20 cellular contexts compared by ENCODE assay signal in genomic region chr9:95120781-95121370, GRCh38.
A peak's percentile ranks its signal among the peaks of the same experiment; 100 is the strongest.
DNase-seq lines count a peak whose midpoint lies in the region; ATAC-seq and TF ChIP-seq lines count a peak whose summit lies in the region.
"Had no signal": no experiment of that assay in that cellular context is flagged by ENCODE, and none has a peak within 500 bp of the region (broad histone marks: within the 10 kb centered on the region; RNA-seq: fewer than 3 reads in every experiment).

No MANE protein-coding gene starts in this region.

- TF ChIP-seq CTCF in GM23338 (conservative IDR thresholded peaks at IDR 0.05; ENCODE audit: low read depth in 2 of 2) (no peak), VCaP (conservative IDR thresholded peaks at IDR 0.05) (no peak)

- H3K9me3 ChIP-seq in muscle layer of colon (ENCODE audit: low read length): no peaks in the 10 kb centered on the region
- no peaks in the 10 kb centered on the region for H3K9me3 ChIP-seq in SJCRH30 (replicated peaks)
- H3K9me3 ChIP-seq: MG63 had no signal

- no peak overlapping the region for H2AFZ ChIP-seq in GM23338
- H2AFZ ChIP-seq: PC-9 had no signal

- H3K4me3 ChIP-seq in GM23338: no peak overlapping the region
- no peak overlapping the region for H3K4me3 ChIP-seq in muscle layer of colon (ENCODE audit: low read depth in 1 of 2, low read length in 2 of 2)
- H3K4me3 ChIP-seq in SJCRH30: no peak overlapping the region
- H3K4me3 ChIP-seq: MG63, PC-9 had no signal

- H3K9me3 Mint-ChIP-seq in GM23338: no peaks in the 10 kb centered on the region

- no peaks in the 10 kb centered on the region for H3K27me3 ChIP-seq in GM23338 (ENCODE audit: insufficient read depth)
- H3K27me3 ChIP-seq in muscle layer of colon (ENCODE audit: control insufficient read depth in 1 of 2, insufficient read depth in 2 of 2, low read length in 2 of 2): no peaks in the 10 kb centered on the region
- no peaks in the 10 kb centered on the region for H3K27me3 ChIP-seq in SJCRH30
- H3K27me3 ChIP-seq: MG63 had no signal

- ATAC-seq in GM23338: no peak
- no peak for ATAC-seq in GM19463 (IDR thresholded peaks at IDR 0.05; ENCODE audit: unreplicated experiment)

- no peaks in the 10 kb centered on the region for H3K79me2 ChIP-seq in GM23338 (replicated peaks; ENCODE audit: insufficient read depth)

- peaks cover 49% of the 10 kb centered on the region for H3K4me1 Mint-ChIP-seq in GM23338

- DNase-seq in GM23338 (ENCODE audit: low spot score): no peak
- peak; percentile 61 for DNase-seq in cerebellar cortex (ENCODE audit: low spot score)
- no peak for DNase-seq in activated CD4-positive, alpha-beta T cell treated with anti-CD3 and anti-CD28 coated beads, Interleukin-2, amount 50 U/mL, for 4 hours
- DNase-seq in SJCRH30: no peak
- DNase-seq in NCI-H1105 treated with DMSO at 0.1 percent for 48 hours (lab: John Stamatoyannopoulos, UW): no peak
- DNase-seq: Calu3, DMS79 treated with DMSO at 0.1 percent for 48 hours, HCEC 1CT, IMR-90, KG1, MG63, NCI-H1694, NCI-H2029 treated with DMSO at 0.1 percent for 48 hours, NCI-H446 treated with DMSO at 0.1 percent for 48 hours, NCI-H526 treated with DMSO at 0.1 percent for 48 hours, PC-9, Right ventricle myocardium superior had no signal

- H3K4me3 Mint-ChIP-seq in GM23338: peak overlapping the region; percentile 8; the same call in 1 of the 3 replicates

- H3K27me3 Mint-ChIP-seq in GM23338 (ENCODE audit: insufficient read depth, low read depth, poor library complexity): peaks cover 8% of the 10 kb centered on the region

- no peaks in the 10 kb centered on the region for H3K36me3 Mint-ChIP-seq in GM23338 (ENCODE audit: low read depth)

- H3K9me2 ChIP-seq in GM23338 (ENCODE audit: insufficient read depth): no peaks in the 10 kb centered on the region

- no peak overlapping the region for H3K9ac ChIP-seq in muscle layer of colon (ENCODE audit: low read length)

- H3K36me3 ChIP-seq in GM23338 (ENCODE audit: insufficient read depth) (no peaks in the 10 kb centered on the region), muscle layer of colon (ENCODE audit: insufficient read depth, low read length) (no peaks in the 10 kb centered on the region), SJCRH30 (no peaks in the 10 kb centered on the region)
- H3K36me3 ChIP-seq: MG63 had no signal

- H3K4me1 ChIP-seq in GM23338 (ENCODE audit: insufficient read depth) (peaks cover 16% of the 10 kb centered on the region; the same call in 1 of the 2 replicates), muscle layer of colon (ENCODE audit: insufficient read depth, low read length) (peaks cover 25% of the 10 kb centered on the region), SJCRH30 (no peaks in the 10 kb centered on the region)

- peak overlapping the region; percentile 12; the same call in 1 of the 2 replicates for H3K27ac Mint-ChIP-seq in GM23338

- no peak overlapping the region for H3K4me2 ChIP-seq in GM23338
- H3K4me2 ChIP-seq: PC-9 had no signal

- H4K20me1 ChIP-seq in GM23338 (replicated peaks; ENCODE audit: insufficient read depth): no peaks in the 10 kb centered on the region

- no peaks in the 10 kb centered on the region for H3F3A ChIP-seq in GM23338 (replicated peaks; ENCODE audit: low read depth)

- H3K27ac ChIP-seq in GM23338 (ENCODE audit: low read depth) (no peak overlapping the region), VCaP (peak overlapping the region; percentile 53), muscle layer of colon (ENCODE audit: low read depth, low read length) (peak overlapping the region; percentile 1), SJCRH30 (no peak overlapping the region)
- H3K27ac ChIP-seq: PC-9 had no signal

TF ChIP-seq in GM23338, 12 proteins besides CTCF, POLR2A, EP300 and RAD21:
- no peak for TF ChIP-seq STAT1 (IDR thresholded peaks at IDR 0.05; ENCODE audit: unreplicated experiment)
- no peak for TF ChIP-seq EZH2phosphoT487 (IDR thresholded peaks at IDR 0.05; ENCODE audit: unreplicated experiment)
- TF ChIP-seq, protein P1, sequence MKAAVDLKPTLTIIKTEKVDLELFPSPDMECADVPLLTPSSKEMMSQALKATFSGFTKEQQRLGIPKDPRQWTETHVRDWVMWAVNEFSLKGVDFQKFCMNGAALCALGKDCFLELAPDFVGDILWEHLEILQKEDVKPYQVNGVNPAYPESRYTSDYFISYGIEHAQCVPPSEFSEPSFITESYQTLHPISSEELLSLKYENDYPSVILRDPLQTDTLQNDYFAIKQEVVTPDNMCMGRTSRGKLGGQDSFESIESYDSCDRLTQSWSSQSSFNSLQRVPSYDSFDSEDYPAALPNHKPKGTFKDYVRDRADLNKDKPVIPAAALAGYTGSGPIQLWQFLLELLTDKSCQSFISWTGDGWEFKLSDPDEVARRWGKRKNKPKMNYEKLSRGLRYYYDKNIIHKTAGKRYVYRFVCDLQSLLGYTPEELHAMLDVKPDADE (IDR thresholded peaks at IDR 0.05): no peak
- no peak for TF ChIP-seq CREB1 (CRISPR knock-in tag; IDR thresholded peaks at IDR 0.05; ENCODE audit: low read depth)
- TF ChIP-seq ZNF331 (CRISPR knock-in tag; IDR thresholded peaks at IDR 0.05; ENCODE audit: low read depth): no peak
- no peak for TF ChIP-seq ZNF114 (CRISPR knock-in tag; IDR thresholded peaks at IDR 0.05)
- TF ChIP-seq, protein P2, sequence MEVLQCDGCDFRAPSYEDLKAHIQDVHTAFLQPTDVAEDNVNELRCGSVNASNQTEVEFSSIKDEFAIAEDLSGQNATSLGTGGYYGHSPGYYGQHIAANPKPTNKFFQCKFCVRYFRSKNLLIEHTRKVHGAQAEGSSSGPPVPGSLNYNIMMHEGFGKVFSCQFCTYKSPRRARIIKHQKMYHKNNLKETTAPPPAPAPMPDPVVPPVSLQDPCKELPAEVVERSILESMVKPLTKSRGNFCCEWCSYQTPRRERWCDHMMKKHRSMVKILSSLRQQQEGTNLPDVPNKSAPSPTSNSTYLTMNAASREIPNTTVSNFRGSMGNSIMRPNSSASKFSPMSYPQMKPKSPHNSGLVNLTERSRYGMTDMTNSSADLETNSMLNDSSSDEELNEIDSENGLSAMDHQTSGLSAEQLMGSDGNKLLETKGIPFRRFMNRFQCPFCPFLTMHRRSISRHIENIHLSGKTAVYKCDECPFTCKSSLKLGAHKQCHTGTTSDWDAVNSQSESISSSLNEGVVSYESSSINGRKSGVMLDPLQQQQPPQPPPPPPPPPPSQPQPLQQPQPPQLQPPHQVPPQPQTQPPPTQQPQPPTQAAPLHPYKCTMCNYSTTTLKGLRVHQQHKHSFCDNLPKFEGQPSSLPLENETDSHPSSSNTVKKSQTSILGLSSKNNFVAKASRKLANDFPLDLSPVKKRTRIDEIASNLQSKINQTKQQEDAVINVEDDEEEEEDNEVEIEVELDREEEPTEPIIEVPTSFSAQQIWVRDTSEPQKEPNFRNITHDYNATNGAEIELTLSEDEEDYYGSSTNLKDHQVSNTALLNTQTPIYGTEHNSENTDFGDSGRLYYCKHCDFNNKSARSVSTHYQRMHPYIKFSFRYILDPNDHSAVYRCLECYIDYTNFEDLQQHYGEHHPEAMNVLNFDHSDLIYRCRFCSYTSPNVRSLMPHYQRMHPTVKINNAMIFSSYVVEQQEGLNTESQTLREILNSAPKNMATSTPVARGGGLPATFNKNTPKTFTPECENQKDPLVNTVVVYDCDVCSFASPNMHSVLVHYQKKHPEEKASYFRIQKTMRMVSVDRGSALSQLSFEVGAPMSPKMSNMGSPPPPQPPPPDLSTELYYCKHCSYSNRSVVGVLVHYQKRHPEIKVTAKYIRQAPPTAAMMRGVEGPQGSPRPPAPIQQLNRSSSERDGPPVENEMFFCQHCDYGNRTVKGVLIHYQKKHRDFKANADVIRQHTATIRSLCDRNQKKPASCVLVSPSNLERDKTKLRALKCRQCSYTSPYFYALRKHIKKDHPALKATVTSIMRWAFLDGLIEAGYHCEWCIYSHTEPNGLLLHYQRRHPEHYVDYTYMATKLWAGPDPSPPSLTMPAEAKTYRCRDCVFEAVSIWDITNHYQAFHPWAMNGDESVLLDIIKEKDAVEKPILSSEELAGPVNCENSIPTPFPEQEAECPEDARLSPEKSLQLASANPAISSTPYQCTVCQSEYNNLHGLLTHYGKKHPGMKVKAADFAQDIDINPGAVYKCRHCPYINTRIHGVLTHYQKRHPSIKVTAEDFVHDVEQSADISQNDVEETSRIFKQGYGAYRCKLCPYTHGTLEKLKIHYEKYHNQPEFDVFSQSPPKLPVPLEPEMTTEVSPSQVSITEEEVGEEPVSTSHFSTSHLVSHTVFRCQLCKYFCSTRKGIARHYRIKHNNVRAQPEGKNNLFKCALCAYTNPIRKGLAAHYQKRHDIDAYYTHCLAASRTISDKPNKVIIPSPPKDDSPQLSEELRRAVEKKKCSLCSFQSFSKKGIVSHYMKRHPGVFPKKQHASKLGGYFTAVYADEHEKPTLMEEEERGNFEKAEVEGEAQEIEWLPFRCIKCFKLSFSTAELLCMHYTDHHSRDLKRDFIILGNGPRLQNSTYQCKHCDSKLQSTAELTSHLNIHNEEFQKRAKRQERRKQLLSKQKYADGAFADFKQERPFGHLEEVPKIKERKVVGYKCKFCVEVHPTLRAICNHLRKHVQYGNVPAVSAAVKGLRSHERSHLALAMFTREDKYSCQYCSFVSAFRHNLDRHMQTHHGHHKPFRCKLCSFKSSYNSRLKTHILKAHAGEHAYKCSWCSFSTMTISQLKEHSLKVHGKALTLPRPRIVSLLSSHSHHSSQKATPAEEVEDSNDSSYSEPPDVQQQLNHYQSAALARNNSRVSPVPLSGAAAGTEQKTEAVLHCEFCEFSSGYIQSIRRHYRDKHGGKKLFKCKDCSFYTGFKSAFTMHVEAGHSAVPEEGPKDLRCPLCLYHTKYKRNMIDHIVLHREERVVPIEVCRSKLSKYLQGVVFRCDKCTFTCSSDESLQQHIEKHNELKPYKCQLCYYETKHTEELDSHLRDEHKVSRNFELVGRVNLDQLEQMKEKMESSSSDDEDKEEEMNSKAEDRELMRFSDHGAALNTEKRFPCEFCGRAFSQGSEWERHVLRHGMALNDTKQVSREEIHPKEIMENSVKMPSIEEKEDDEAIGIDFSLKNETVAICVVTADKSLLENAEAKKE (CRISPR knock-in tag; IDR thresholded peaks at IDR 0.05): no peak
TF ChIP-seq in GM23338: peak in this region for 0.

Comparison
In these comparisons a context has a peak if more than half of its experiments do, and no peak if none do; other contexts are left out.
1. H3K27ac ChIP-seq: peak in VCaP (single experiment) and muscle layer of colon (single experiment); none in GM23338 (single experiment) and SJCRH30 (single experiment).